24 cellular contexts compared by ENCODE assay signal in the genomic region with DNA sequence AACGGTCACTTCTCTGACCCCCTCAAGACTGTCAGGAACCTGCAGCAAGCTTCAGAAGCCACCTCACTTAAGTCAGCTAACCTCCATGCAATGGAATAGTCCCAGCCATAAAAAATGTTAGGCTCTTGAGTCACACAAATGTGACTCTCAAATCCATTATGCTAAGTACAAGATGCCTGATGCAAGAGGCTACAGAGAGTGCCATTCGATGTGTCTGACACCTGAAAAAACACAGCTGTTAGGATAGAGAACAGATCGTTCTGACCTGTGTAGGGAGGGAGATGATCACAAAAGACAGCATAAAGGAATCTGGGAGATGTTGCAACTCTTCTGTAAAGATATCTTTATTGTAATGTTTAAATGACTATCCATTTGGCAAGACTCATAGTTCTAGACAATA.
DNase-seq lines count a peak whose midpoint lies in the region; ATAC-seq and TF ChIP-seq lines count a peak whose summit lies in the region.
"Had no signal": no experiment of that assay in that cellular context is flagged by ENCODE, and none has a peak within 500 bp of the region (broad histone marks: within the 10 kb centered on the region; RNA-seq: fewer than 3 reads in every experiment).

No MANE protein-coding gene starts in this region.

- CTCF ChIA-PET in MCF 10A (lab: Yijun Ruan, JAX) (no interaction called here), mammary epithelial cell (lab: Charles Lee; ENCODE audit: low non-redundant PET) (no interaction called here)

- no peaks in the 10 kb centered on the region for H3K9me3 Mint-ChIP-seq in MCF 10A (ENCODE audit: unreplicated experiment)

- 31% methylated on average over 3 of the region's 3 CpGs for WGBS in mammary epithelial cell (ENCODE audit: low coverage, missing lambda C conversion rate)
- whole genome bisulfite sequencing in adrenal gland, 4 donors: 45 to 65% (median 50%) methylated on average over 3 of the region's 3 CpGs

- in situ Hi-C loops in mammary epithelial cell (cut with MboI; ENCODE audit: low sequenced_read_pairs in 2 of 2): loop anchor here in 1 of 2 donors (25.0 kb wide), 1 partner anchor 113 kb away; no protein-coding TSS in a partner anchor

- peaks cover 11% of the 10 kb centered on the region for H3K9me3 ChIP-seq in mammary epithelial cell (replicated peaks; ENCODE audit: insufficient read depth, low read length)
- H3K9me3 ChIP-seq in adrenal gland (replicated peaks in 1 of 3): no peaks in the 10 kb centered on the region
- H3K9me3 ChIP-seq: gastrocnemius medialis, right atrium auricular region, suprapubic skin had no signal

- dilution Hi-C loops in mammary epithelial cell (cut with HindIII; ENCODE audit: low sequenced_read_pairs): no loop called here

- DNase-seq in MCF 10A (ENCODE audit: unreplicated experiment): peak; percentile 64
- DNase-seq in mammary epithelial cell: no peak
- peak; percentile 27 for DNase-seq in OCI-M1 (lab: John Stamatoyannopoulos, UW)
- peak; percentile 3 for DNase-seq in fibroblast of villous mesenchyme (ENCODE audit: low read depth)
- DNase-seq in NCI-H1436 treated with DMSO at 0.1 percent for 48 hours (lab: John Stamatoyannopoulos, UW): no peak
- no peak for DNase-seq in mucosa of gallbladder (ENCODE audit: low spot score)
- no peak for DNase-seq in adrenal gland
- DNase-seq: ACHN; activated CD4-positive, alpha-beta T cell treated with anti-CD3 and anti-CD28 coated beads, Interleukin-2, amount 50 U/mL, for 1 hour; activated CD8-positive, alpha-beta memory T cell treated with anti-CD3 and anti-CD28 coated beads, Interleukin-2, amount 50 U/mL, for 48 hours; activated gamma-delta T cell; amygdala; central memory CD4-positive, alpha-beta T cell; DMS153; gastrocnemius medialis; H9; mesenchymal stem cell; naive thymus-derived CD8-positive, alpha-beta T cell; NCI-H2081; Right ventricle myocardium superior; T-helper 1 cell had no signal

- H3K36me3 ChIP-seq in mammary epithelial cell (ENCODE audit: insufficient read depth, low read length) (no peaks in the 10 kb centered on the region), adrenal gland (replicated peaks in 1 of 2) (no peaks in the 10 kb centered on the region)
- H3K36me3 ChIP-seq: gastrocnemius medialis, right atrium auricular region, suprapubic skin had no signal

- intact Hi-C loops in MCF 10A (cut with micrococcal nuclease): no loop called here
- intact Hi-C loops in mammary epithelial cell (cut with micrococcal nuclease): no loop called here
- intact Hi-C loops in adrenal gland (cut with DNase I): no loop called here

- no peaks in the 10 kb centered on the region for H3K4me1 ChIP-seq in mammary epithelial cell (ENCODE audit: insufficient read depth, low read length)
- H3K4me1 ChIP-seq in adrenal gland (replicated peaks in 1 of 2): no peaks in the 10 kb centered on the region
- H3K4me1 ChIP-seq: gastrocnemius medialis, right atrium auricular region, suprapubic skin had no signal

- no peak overlapping the region for H3K9ac ChIP-seq in mammary epithelial cell (ENCODE audit: insufficient read depth, low read length)

- H3K4me3 ChIP-seq in mammary epithelial cell (replicated peaks in 1 of 3; ENCODE audit: insufficient read depth in 1 of 3, low read depth in 2 of 3, low read length in 3 of 3) (no peak overlapping the region), fibroblast of villous mesenchyme (ENCODE audit: low read depth, low read length) (no peak overlapping the region), adrenal gland (no peak overlapping the region)
- H3K4me3 ChIP-seq: gastrocnemius medialis, right atrium auricular region, suprapubic skin had no signal

- BruUV-seq in MCF 10A (replicated peaks; lab: Mats Ljungman, UMichigan) (no TSS peak), mammary epithelial cell (replicated peaks; lab: Mats Ljungman, UMichigan) (no TSS peak)

- H3K27ac ChIP-seq in mammary epithelial cell (ENCODE audit: insufficient read depth, low read depth, low read length): no peak overlapping the region
- no peak overlapping the region for H3K27ac ChIP-seq in adrenal gland
- H3K27ac ChIP-seq: gastrocnemius medialis, right atrium auricular region, suprapubic skin had no signal

- H4K20me1 ChIP-seq in mammary epithelial cell (ENCODE audit: insufficient read depth, low read length): no peaks in the 10 kb centered on the region

- no peak for TF ChIP-seq CTCF in MCF 10A (IDR thresholded peaks at IDR 0.05; ENCODE audit: unreplicated experiment)
- TF ChIP-seq CTCF in mammary epithelial cell (conservative IDR thresholded peaks at IDR 0.05 in 1 of 2, IDR thresholded peaks at IDR 0.05 in 1 of 2; ENCODE audit: extremely low read depth in 1 of 2, insufficient read depth in 1 of 2, low read depth in 1 of 2, low read length in 2 of 2): no peak
- no peak for TF ChIP-seq CTCF in fibroblast of villous mesenchyme (IDR thresholded peaks at IDR 0.05; ENCODE audit: insufficient read depth, low read depth, low read length)
- TF ChIP-seq CTCF in adrenal gland (IDR thresholded peaks at IDR 0.05): no peak

- H3K79me2 ChIP-seq in mammary epithelial cell (ENCODE audit: insufficient read depth, low read length): no peaks in the 10 kb centered on the region

- no peak overlapping the region for H2AFZ ChIP-seq in mammary epithelial cell (ENCODE audit: low read depth, low read length)

- TF ChIP-seq POLR2A in adrenal gland (IDR thresholded peaks at IDR 0.05): no peak

- H3K27me3 ChIP-seq in mammary epithelial cell (ENCODE audit: insufficient read depth, low read length): no peaks in the 10 kb centered on the region
- peaks cover 6% of the 10 kb centered on the region for H3K27me3 ChIP-seq in adrenal gland
- H3K27me3 ChIP-seq: right atrium auricular region had no signal

- H3K4me2 ChIP-seq in mammary epithelial cell (ENCODE audit: insufficient read depth, low read depth, low read length): no peak overlapping the region

- POLR2A ChIA-PET in MCF 10A (lab: Yijun Ruan, JAX): interaction anchor here (1.1 to 1.8 kb wide), 2 partner anchors 12 to 14 kb away, joined by 3 to 4 read pairs; no protein-coding TSS in a partner anchor

- no peaks in the 10 kb centered on the region for H3K27me3 Mint-ChIP-seq in MCF 10A (ENCODE audit: insufficient read depth, unreplicated experiment)

- H3K4me3 Mint-ChIP-seq in MCF 10A (ENCODE audit: unreplicated experiment): peak overlapping the region; percentile 38
- H3K4me3 Mint-ChIP-seq: H9 had no signal

- H3K4me1 Mint-ChIP-seq in MCF 10A (ENCODE audit: insufficient read depth, unreplicated experiment): peaks cover 39% of the 10 kb centered on the region
- H3K4me1 Mint-ChIP-seq: H9 had no signal

- H3K27ac Mint-ChIP-seq in MCF 10A (ENCODE audit: low read depth, unreplicated experiment): peak overlapping the region; percentile 72
- H3K27ac Mint-ChIP-seq: H9 had no signal

- no peaks in the 10 kb centered on the region for H3K36me3 Mint-ChIP-seq in MCF 10A (ENCODE audit: insufficient read depth, unreplicated experiment)
- H3K36me3 Mint-ChIP-seq: naive thymus-derived CD8-positive, alpha-beta T cell had no signal

- ATAC-seq in GM18519 (IDR thresholded peaks at IDR 0.05; ENCODE audit: low FRiP score, unreplicated experiment): no peak
- ATAC-seq: naive thymus-derived CD8-positive, alpha-beta T cell had no signal

Comparison
In these comparisons a context has a peak if more than half of its experiments do, and no peak if none do; other contexts are left out.
1. DNase-seq: peak in MCF 10A (single experiment), OCI-M1 (single experiment) and fibroblast of villous mesenchyme (single experiment); none in mammary epithelial cell (single experiment), NCI-H1436 treated with DMSO at 0.1 percent for 48 hours (single experiment), mucosa of gallbladder (single experiment) and adrenal gland (0 of 7).